In genomic region chr16:85615014-85615851, GRCh38 we compare ENCODE assay signal across 8 cellular contexts. TPM values are rescaled to one million over a fixed set of nuclear protein-coding genes. Genes with fewer than 3 reads are reported as not detected.
DNase-seq lines count a peak whose midpoint lies in the region; ATAC-seq, FAIRE-seq and TF ChIP-seq lines count a peak whose summit lies in the region.

No MANE protein-coding gene starts in this region.

- DNase-seq in COR-L47 (lab: John Stamatoyannopoulos, UW) (peak; percentile 73), NB4 (ENCODE audit: low read depth) (peak; percentile 60), right atrium auricular region (ENCODE audit: low spot score) (peak; percentile 80), small intestine (peak; percentile 95), GM20000 (ENCODE audit: low spot score) (no peak), frontal cortex (ENCODE audit: low spot score in 2 of 2) (no peak)
- peak; percentile 78 to 82 for DNase-seq in activated T-cell treated with anti-CD3 and anti-CD28 coated beads, Interleukin-2, amount 50 U/mL, for 48 hours

- TF ChIP-seq POLR2A in NB4 (IDR thresholded peaks at IDR 0.05; ENCODE audit: extremely low read depth, insufficient read length) = no peak

- no peak for FAIRE-seq in small intestine (lab: Jason Lieb, UNC)
- FAIRE-seq in frontal cortex (lab: Jason Lieb, UNC) = no peak

- H3K4me3 ChIP-seq in NB4 (ENCODE audit: low read depth, low read length) (peak overlapping the region; percentile 70), right atrium auricular region (peak overlapping the region in 1 of 2 donors; percentile 66), small intestine (ENCODE audit: low read depth in 1 of 2, low read length in 2 of 2) (peak overlapping the region; percentile 68 to 90)

- no peaks in the 10 kb centered on the region for H3K36me3 ChIP-seq in right atrium auricular region
- H3K36me3 ChIP-seq in small intestine (ENCODE audit: control insufficient read depth in 2 of 2, insufficient read depth in 2 of 2, low read length in 2 of 2) = no peaks in the 10 kb centered on the region

- H3K27me3 ChIP-seq in right atrium auricular region (no peaks in the 10 kb centered on the region), small intestine (ENCODE audit: control insufficient read depth in 2 of 2, insufficient read depth in 2 of 2, low read length in 2 of 2) (no peaks in the 10 kb centered on the region)

- 10 to 42% (median 16%) methylated on average over 37 to 39 of the region's 39 CpGs for WGBS in small intestine, 3 donors

- ATAC-seq in HG03108 (IDR thresholded peaks at IDR 0.05; ENCODE audit: unreplicated experiment) = no peak

- no peaks in the 10 kb centered on the region for H3K9me3 ChIP-seq in right atrium auricular region
- no peaks in the 10 kb centered on the region for H3K9me3 ChIP-seq in small intestine (ENCODE audit: control insufficient read depth, low read depth)

- no peak for TF ChIP-seq CTCF in NB4 (IDR thresholded peaks at IDR 0.05; ENCODE audit: low read depth, low read length)
- no peak for TF ChIP-seq CTCF in right atrium auricular region (IDR thresholded peaks at IDR 0.05)
- no peak for TF ChIP-seq CTCF in GM20000 (IDR thresholded peaks at IDR 0.05; ENCODE audit: extremely low read depth, missing control alignments)

- H3K4me1 ChIP-seq in right atrium auricular region (peaks cover 0 to 83% of the 10 kb centered on the region in 2 donors), small intestine (ENCODE audit: control insufficient read depth in 2 of 2, insufficient read depth in 1 of 2, low read depth in 1 of 2, low read length in 1 of 2) (peaks cover 10 to 11% of the 10 kb centered on the region in 2 donors)

- H3K27ac ChIP-seq in right atrium auricular region (peak overlapping the region; percentile 90 to 95), small intestine (ENCODE audit: low read depth in 1 of 2, low read length in 1 of 2) (peak overlapping the region; percentile 84 to 85)

RNA-seq across cellular contexts. Expression of gene GSE1, which starts 2.1 kb away (rescaled TPM):
- total RNA-seq in right atrium auricular region (10 to 100 TPM; 37.1 to 55.7 TPM), frontal cortex (13.9 TPM)
- polyA plus RNA-seq in small intestine = 10 to 100 TPM in 1 of 3 donors, 1 to 10 TPM in 2; 9.2 to 25.6 (median 9.8) TPM

Comparison
In these comparisons a context has a peak if more than half of its experiments do, and no peak if none do; other contexts are left out.
1. DNase-seq: peak in COR-L47 (single experiment), NB4 (single experiment), activated T-cell treated with anti-CD3 and anti-CD28 coated beads, Interleukin-2, amount 50 U/mL, for 48 hours (2 of 2), right atrium auricular region (single experiment) and small intestine (single experiment); none in GM20000 (single experiment) and frontal cortex (0 of 2).